In genomic region chr1:246214708-246215504, GRCh38 we compare ENCODE assay signal across 9 cellular contexts.
DNase-seq lines count a peak whose midpoint lies in the region; ATAC-seq and TF ChIP-seq lines count a peak whose summit lies in the region.
"Had no signal": no experiment of that assay in that cellular context is flagged by ENCODE, and none has a peak within 500 bp of the region (broad histone marks: within the 10 kb centered on the region; RNA-seq: fewer than 3 reads in every experiment).

No MANE protein-coding gene starts in this region.

- H3K27me3 Mint-ChIP-seq in chondrocyte (ENCODE audit: low read depth) = no peaks in the 10 kb centered on the region
- H3K27me3 Mint-ChIP-seq: activated naive CD8-positive, alpha-beta T cell had no signal

- H3K27ac ChIP-seq in A673 (ENCODE audit: low read depth, low read length, poor library complexity, severe bottlenecking) (no peak overlapping the region), trophoblast cell (ENCODE audit: low read depth, low read length) (no peak overlapping the region), caudate nucleus (ENCODE audit: low read depth, low read length) (no peak overlapping the region)

- ATAC-seq in GM18870 (IDR thresholded peaks at IDR 0.05; ENCODE audit: unreplicated experiment) (peak; percentile 99), HG03025 (IDR thresholded peaks at IDR 0.05; ENCODE audit: low FRiP score, unreplicated experiment) (peak; percentile 94)

- intact Hi-C loops in A673 (cut with micrococcal nuclease; ENCODE audit: unreplicated experiment) = no loop called here

- H3K36me3 ChIP-seq in A673 (ENCODE audit: insufficient read depth, low read length, poor library complexity, severe bottlenecking) = no peaks in the 10 kb centered on the region
- H3K36me3 ChIP-seq in trophoblast cell (ENCODE audit: control insufficient read depth in 1 of 2, insufficient read depth in 2 of 2, low read length in 2 of 2) = no peaks in the 10 kb centered on the region

- H3K4ac ChIP-seq in trophoblast cell (ENCODE audit: low read depth, low read length) = no peak overlapping the region

- POLR2A ChIA-PET in A673 (lab: Charles Lee; ENCODE audit: low non-redundant PET) = no interaction called here

- CTCF ChIA-PET in A673 (lab: Charles Lee) = no interaction called here

- no peak overlapping the region for H3K9ac ChIP-seq in trophoblast cell (ENCODE audit: low read length)

- no peak overlapping the region for H3K23ac ChIP-seq in trophoblast cell (ENCODE audit: low read length)

- peaks cover 36% of the 10 kb centered on the region for H3K4me1 Mint-ChIP-seq in chondrocyte (ENCODE audit: low read depth)

- H3K9me3 ChIP-seq in A673 (ENCODE audit: low read depth, low read length, poor library complexity, severe bottlenecking) (no peaks in the 10 kb centered on the region), trophoblast cell (ENCODE audit: insufficient read depth, low read depth, low read length) (no peaks in the 10 kb centered on the region)

- H3K4me1 ChIP-seq in A673 (ENCODE audit: insufficient read depth, low read length, poor library complexity, severe bottlenecking) (no peaks in the 10 kb centered on the region), trophoblast cell (ENCODE audit: control insufficient read depth in 1 of 2, insufficient read depth in 2 of 2, low read length in 2 of 2) (peaks cover 5 to 10% of the 10 kb centered on the region in 2 experiments)

- no peaks in the 10 kb centered on the region for H3K79me2 ChIP-seq in trophoblast cell (ENCODE audit: control insufficient read depth, insufficient read depth, low read length, poor library complexity)

- no peaks in the 10 kb centered on the region for H3K9me3 Mint-ChIP-seq in chondrocyte (ENCODE audit: low read depth)

- no peak overlapping the region for H4K12ac ChIP-seq in trophoblast cell (ENCODE audit: low read depth, low read length)

- peak overlapping the region; percentile 95 for H3K27ac Mint-ChIP-seq in chondrocyte (ENCODE audit: unreplicated experiment)
- H3K27ac Mint-ChIP-seq: activated naive CD8-positive, alpha-beta T cell had no signal

- H3K4me3 Mint-ChIP-seq in chondrocyte (ENCODE audit: unreplicated experiment) = peak overlapping the region; percentile 20
- H3K4me3 Mint-ChIP-seq: activated naive CD8-positive, alpha-beta T cell had no signal

- H3K4me3 ChIP-seq in A673 (ENCODE audit: low read depth, low read length, poor library complexity, severe bottlenecking) (no peak overlapping the region), trophoblast cell (ENCODE audit: low read depth, low read length) (no peak overlapping the region)

- H3K36me3 Mint-ChIP-seq in chondrocyte (ENCODE audit: low read depth) = no peaks in the 10 kb centered on the region

- H2AK5ac ChIP-seq in trophoblast cell (ENCODE audit: low read length) = no peak overlapping the region

- WGBS in trophoblast cell (ENCODE audit: extremely low coverage, insufficient coverage, insufficient read length) = no CpG with 5 or more reads among the region's 9 CpGs

- no peak overlapping the region for H2BK120ac ChIP-seq in trophoblast cell (ENCODE audit: insufficient read depth, low read length, poor library complexity)

- peaks cover 2% of the 10 kb centered on the region for H3K79me1 ChIP-seq in trophoblast cell (ENCODE audit: low read length)

- H4K91ac ChIP-seq in trophoblast cell (ENCODE audit: low read depth, low read length) = no peak overlapping the region

- H3K14ac ChIP-seq in trophoblast cell (ENCODE audit: low read length) = no peak overlapping the region

- no peak overlapping the region for H3K4me2 ChIP-seq in trophoblast cell (ENCODE audit: low read length)

- H3K27me3 ChIP-seq in A673 (replicated peaks; ENCODE audit: insufficient read depth, low read depth, low read length, poor library complexity) (no peaks in the 10 kb centered on the region), trophoblast cell (ENCODE audit: insufficient read depth, low read length) (no peaks in the 10 kb centered on the region)

- no peak overlapping the region for H4K8ac ChIP-seq in trophoblast cell (ENCODE audit: low read depth, low read length)

- no TSS peak for BruUV-seq in A673 (replicated peaks; lab: Mats Ljungman, UMichigan)

- TF ChIP-seq CTCF in A673 (conservative IDR thresholded peaks at IDR 0.05; ENCODE audit: low read depth, low read length) (no peak), chondrocyte (IDR thresholded peaks at IDR 0.05) (no peak)

- no peak overlapping the region for H2AFZ ChIP-seq in trophoblast cell (ENCODE audit: insufficient read depth, low read length, poor library complexity)

- H3K18ac ChIP-seq in trophoblast cell (ENCODE audit: low read length) = no peak overlapping the region

- no peak overlapping the region for H2BK12ac ChIP-seq in trophoblast cell (ENCODE audit: low read length)

- DNase-seq in A673 (ENCODE audit: low spot score) (peak; percentile 44), NCI-H2196 treated with DMSO at 0.1 percent for 48 hours (lab: John Stamatoyannopoulos, UW; ENCODE audit: unreplicated experiment) (peak; percentile 32), chondrocyte (ENCODE audit: low spot score) (no peak), trophoblast cell (peak; percentile 75 to 88), caudate nucleus (lab: John Stamatoyannopoulos, UW) (no peak), SK-N-DZ (ENCODE audit: low spot score) (no peak)

- H2BK5ac ChIP-seq in trophoblast cell (ENCODE audit: low read depth, low read length, poor library complexity) = no peak overlapping the region

Comparison
In these comparisons a context has a peak if more than half of its experiments do, and no peak if none do; other contexts are left out.
1. DNase-seq: peak in A673 (single experiment), NCI-H2196 treated with DMSO at 0.1 percent for 48 hours (single experiment) and trophoblast cell (2 of 2); none in chondrocyte (single experiment), caudate nucleus (0 of 61) and SK-N-DZ (single experiment).